ENCODE assay signal across 1 cellular context in the genomic region with DNA sequence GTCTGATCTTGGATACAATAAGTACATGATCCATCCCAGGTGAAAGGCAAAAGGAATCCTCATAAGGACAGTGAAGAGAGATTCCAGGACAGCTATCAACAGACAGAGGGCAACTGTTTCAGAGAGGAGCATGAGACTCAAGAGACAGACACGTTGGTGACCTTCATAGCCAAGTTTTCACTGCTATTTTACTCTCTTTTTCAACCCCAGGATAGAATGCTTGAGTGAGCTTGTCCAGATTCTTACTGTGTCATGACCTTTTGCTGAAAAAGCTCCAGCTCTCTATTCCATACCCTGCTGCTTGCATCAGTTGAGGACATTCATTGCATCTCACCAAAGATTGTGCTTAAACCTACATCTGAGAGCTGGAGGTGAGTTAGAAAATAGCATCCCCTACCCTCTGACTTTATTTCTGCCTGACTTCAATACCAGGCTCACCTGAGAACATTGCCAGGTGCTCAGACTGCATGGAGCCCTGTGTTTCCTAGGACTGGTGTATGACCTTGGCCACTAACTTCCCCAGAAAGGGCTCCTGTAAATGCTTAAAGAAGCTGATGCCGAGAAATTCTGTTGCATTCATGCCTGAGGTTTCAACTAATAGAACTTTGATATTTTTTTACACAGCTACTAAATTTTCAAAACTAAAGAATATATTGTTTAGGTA.
TF ChIP-seq lines count a peak whose summit lies in the region.

No MANE protein-coding gene starts in this region.

TF ChIP-seq in HepG2, 621 proteins besides CTCF, POLR2A, EP300 and RAD21 (continued from another document and continues in another):
- TF ChIP-seq, protein P1, sequence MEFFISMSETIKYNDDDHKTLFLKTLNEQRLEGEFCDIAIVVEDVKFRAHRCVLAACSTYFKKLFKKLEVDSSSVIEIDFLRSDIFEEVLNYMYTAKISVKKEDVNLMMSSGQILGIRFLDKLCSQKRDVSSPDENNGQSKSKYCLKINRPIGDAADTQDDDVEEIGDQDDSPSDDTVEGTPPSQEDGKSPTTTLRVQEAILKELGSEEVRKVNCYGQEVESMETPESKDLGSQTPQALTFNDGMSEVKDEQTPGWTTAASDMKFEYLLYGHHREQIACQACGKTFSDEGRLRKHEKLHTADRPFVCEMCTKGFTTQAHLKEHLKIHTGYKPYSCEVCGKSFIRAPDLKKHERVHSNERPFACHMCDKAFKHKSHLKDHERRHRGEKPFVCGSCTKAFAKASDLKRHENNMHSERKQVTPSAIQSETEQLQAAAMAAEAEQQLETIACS (CRISPR knock-in tag; IDR thresholded peaks at IDR 0.05) = no peak
- TF ChIP-seq SOX13 (IDR thresholded peaks at IDR 0.05) (no peak), SOX13 (CRISPR knock-in tag; conservative IDR thresholded peaks at IDR 0.05 in 1 of 2, IDR thresholded peaks at IDR 0.05 in 1 of 2) (no peak), ZNF296 (CRISPR knock-in tag; conservative IDR thresholded peaks at IDR 0.05) (no peak), GPN1 (CRISPR knock-in tag; IDR thresholded peaks at IDR 0.05; ENCODE audit: borderline replicate concordance) (no peak), KDM5B (CRISPR knock-in tag; IDR thresholded peaks at IDR 0.05; ENCODE audit: borderline replicate concordance) (no peak), TGIF2 (CRISPR knock-in tag; IDR thresholded peaks at IDR 0.05) (0 out of 2 replicates have a peak, but pooled peaks have one; percentile 13), KLF6 (CRISPR knock-in tag; IDR thresholded peaks at IDR 0.05) (no peak), ZNF879 (CRISPR knock-in tag; IDR thresholded peaks at IDR 0.05) (no peak), PTBP1 (IDR thresholded peaks at IDR 0.05; ENCODE audit: low read depth, low read length, poor library complexity, severe bottlenecking) (no peak), PHF21A (CRISPR knock-in tag; IDR thresholded peaks at IDR 0.05) (no peak), PAWR (CRISPR knock-in tag; IDR thresholded peaks at IDR 0.05; ENCODE audit: borderline replicate concordance) (no peak), GABPB1 (CRISPR knock-in tag; IDR thresholded peaks at IDR 0.05) (no peak), ZNF441 (CRISPR knock-in tag; IDR thresholded peaks at IDR 0.05; ENCODE audit: borderline replicate concordance) (no peak), HES4 (CRISPR knock-in tag; IDR thresholded peaks at IDR 0.05; ENCODE audit: borderline replicate concordance) (no peak), ZNF83 (CRISPR knock-in tag; IDR thresholded peaks at IDR 0.05; ENCODE audit: borderline replicate concordance) (no peak), KMT2A (CRISPR knock-in tag; IDR thresholded peaks at IDR 0.05) (no peak), HHEX (CRISPR knock-in tag; IDR thresholded peaks at IDR 0.05) (no peak), ZNF33A (CRISPR knock-in tag; IDR thresholded peaks at IDR 0.05; ENCODE audit: borderline replicate concordance) (no peak), KLF11 (CRISPR knock-in tag; IDR thresholded peaks at IDR 0.05) (no peak), RNF2 (conservative IDR thresholded peaks at IDR 0.05; ENCODE audit: low read depth) (no peak), CEBPB (IDR thresholded peaks at IDR 0.05; ENCODE audit: borderline replicate concordance, low read depth, low read length) (no peak), MEF2D (CRISPR knock-in tag; IDR thresholded peaks at IDR 0.05) (no peak), NCOA1 (CRISPR knock-in tag; IDR thresholded peaks at IDR 0.05) (no peak), SP140L (CRISPR knock-in tag; IDR thresholded peaks at IDR 0.05; ENCODE audit: borderline replicate concordance) (no peak), JARID2 (CRISPR knock-in tag; IDR thresholded peaks at IDR 0.05; ENCODE audit: insufficient replicate concordance) (no peak), ZNF891 (CRISPR knock-in tag; IDR thresholded peaks at IDR 0.05) (no peak), ZNF367 (CRISPR knock-in tag; IDR thresholded peaks at IDR 0.05; ENCODE audit: borderline replicate concordance) (no peak), NFE2 (CRISPR knock-in tag; IDR thresholded peaks at IDR 0.05) (no peak), CCAR2 (optimal IDR thresholded peaks at IDR 0.05; ENCODE audit: low read depth, low read length) (no peak), ZNF264 (CRISPR knock-in tag; IDR thresholded peaks at IDR 0.05) (0 out of 2 replicates have a peak, but pooled peaks have one; percentile 49), BRCA1 (CRISPR knock-in tag; IDR thresholded peaks at IDR 0.05) (no peak), ZSCAN31 (CRISPR knock-in tag; IDR thresholded peaks at IDR 0.05; ENCODE audit: low read depth) (no peak), ZSCAN30 (CRISPR knock-in tag; IDR thresholded peaks at IDR 0.05) (no peak), ZNF317 (CRISPR knock-in tag; IDR thresholded peaks at IDR 0.05) (no peak)
- TF ChIP-seq, protein P2, sequence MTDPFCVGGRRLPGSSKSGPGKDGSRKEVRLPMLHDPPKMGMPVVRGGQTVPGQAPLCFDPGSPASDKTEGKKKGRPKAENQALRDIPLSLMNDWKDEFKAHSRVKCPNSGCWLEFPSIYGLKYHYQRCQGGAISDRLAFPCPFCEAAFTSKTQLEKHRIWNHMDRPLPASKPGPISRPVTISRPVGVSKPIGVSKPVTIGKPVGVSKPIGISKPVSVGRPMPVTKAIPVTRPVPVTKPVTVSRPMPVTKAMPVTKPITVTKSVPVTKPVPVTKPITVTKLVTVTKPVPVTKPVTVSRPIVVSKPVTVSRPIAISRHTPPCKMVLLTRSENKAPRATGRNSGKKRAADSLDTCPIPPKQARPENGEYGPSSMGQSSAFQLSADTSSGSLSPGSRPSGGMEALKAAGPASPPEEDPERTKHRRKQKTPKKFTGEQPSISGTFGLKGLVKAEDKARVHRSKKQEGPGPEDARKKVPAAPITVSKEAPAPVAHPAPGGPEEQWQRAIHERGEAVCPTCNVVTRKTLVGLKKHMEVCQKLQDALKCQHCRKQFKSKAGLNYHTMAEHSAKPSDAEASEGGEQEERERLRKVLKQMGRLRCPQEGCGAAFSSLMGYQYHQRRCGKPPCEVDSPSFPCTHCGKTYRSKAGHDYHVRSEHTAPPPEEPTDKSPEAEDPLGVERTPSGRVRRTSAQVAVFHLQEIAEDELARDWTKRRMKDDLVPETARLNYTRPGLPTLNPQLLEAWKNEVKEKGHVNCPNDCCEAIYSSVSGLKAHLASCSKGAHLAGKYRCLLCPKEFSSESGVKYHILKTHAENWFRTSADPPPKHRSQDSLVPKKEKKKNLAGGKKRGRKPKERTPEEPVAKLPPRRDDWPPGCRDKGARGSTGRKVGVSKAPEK (CRISPR knock-in tag; IDR thresholded peaks at IDR 0.05; ENCODE audit: borderline replicate concordance) = no peak
- TF ChIP-seq, protein P3, sequence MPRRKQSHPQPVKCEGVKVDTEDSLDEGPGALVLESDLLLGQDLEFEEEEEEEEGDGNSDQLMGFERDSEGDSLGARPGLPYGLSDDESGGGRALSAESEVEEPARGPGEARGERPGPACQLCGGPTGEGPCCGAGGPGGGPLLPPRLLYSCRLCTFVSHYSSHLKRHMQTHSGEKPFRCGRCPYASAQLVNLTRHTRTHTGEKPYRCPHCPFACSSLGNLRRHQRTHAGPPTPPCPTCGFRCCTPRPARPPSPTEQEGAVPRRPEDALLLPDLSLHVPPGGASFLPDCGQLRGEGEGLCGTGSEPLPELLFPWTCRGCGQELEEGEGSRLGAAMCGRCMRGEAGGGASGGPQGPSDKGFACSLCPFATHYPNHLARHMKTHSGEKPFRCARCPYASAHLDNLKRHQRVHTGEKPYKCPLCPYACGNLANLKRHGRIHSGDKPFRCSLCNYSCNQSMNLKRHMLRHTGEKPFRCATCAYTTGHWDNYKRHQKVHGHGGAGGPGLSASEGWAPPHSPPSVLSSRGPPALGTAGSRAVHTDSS (CRISPR knock-in tag; conservative IDR thresholded peaks at IDR 0.05) = no peak
- TF ChIP-seq, protein P4, sequence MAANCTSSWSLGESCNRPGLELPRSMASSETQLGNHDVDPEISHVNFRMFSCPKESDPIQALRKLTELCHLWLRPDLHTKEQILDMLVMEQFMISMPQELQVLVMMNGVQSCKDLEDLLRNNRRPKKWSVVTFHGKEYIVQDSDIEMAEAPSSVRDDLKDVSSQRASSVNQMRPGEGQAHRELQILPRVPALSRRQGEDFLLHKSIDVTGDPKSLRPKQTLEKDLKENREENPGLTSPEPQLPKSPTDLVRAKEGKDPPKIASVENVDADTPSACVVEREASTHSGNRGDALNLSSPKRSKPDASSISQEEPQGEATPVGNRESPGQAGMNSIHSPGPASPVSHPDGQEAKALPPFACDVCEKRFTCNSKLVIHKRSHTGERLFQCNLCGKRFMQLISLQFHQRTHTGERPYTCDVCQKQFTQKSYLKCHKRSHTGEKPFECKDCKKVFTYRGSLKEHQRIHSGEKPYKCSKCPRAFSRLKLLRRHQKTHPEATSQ (CRISPR knock-in tag; IDR thresholded peaks at IDR 0.05; ENCODE audit: borderline replicate concordance) = no peak
- TF ChIP-seq, protein P5, sequence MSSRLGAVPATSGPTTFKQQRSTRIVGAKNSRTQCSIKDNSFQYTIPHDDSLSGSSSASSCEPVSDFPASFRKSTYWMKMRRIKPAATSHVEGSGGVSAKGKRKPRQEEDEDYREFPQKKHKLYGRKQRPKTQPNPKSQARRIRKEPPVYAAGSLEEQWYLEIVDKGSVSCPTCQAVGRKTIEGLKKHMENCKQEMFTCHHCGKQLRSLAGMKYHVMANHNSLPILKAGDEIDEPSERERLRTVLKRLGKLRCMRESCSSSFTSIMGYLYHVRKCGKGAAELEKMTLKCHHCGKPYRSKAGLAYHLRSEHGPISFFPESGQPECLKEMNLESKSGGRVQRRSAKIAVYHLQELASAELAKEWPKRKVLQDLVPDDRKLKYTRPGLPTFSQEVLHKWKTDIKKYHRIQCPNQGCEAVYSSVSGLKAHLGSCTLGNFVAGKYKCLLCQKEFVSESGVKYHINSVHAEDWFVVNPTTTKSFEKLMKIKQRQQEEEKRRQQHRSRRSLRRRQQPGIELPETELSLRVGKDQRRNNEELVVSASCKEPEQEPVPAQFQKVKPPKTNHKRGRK (CRISPR knock-in tag; IDR thresholded peaks at IDR 0.05) = no peak
- TF ChIP-seq, protein P6, sequence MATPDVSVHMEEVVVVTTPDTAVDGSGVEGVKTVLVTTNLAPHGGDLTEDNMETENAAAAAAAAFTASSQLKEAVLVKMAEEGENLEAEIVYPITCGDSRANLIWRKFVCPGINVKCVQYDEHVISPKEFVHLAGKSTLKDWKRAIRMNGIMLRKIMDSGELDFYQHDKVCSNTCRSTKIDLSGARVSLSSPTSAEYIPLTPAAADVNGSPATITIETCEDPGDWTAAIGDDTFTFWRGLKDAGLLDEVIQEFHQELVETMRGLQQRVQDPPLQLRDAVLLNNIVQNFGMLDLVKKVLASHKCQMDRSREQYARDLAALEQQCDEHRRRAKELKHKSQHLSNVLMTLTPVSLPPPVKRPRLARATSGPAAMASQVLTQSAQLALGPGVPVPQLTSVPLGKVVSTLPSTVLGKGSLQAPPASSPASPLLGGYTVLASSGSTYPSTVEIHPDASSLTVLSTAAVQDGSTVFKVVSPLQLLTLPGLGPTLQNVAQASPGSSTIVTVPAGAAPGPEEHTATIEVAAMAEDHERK (CRISPR knock-in tag; IDR thresholded peaks at IDR 0.05; ENCODE audit: low read depth) = no peak
- TF ChIP-seq, protein P7, sequence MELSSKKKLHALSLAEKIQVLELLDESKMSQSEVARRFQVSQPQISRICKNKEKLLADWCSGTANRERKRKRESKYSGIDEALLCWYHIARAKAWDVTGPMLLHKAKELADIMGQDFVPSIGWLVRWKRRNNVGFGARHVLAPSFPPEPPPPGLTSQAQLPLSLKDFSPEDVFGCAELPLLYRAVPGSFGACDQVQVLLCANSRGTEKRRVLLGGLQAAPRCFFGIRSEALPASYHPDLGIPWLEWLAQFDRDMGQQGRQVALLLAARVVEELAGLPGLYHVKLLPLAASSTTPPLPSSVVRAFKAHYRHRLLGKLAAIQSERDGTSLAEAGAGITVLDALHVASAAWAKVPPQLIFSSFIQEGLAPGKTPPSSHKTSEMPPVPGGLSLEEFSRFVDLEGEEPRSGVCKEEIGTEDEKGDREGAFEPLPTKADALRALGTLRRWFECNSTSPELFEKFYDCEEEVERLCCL (CRISPR knock-in tag; IDR thresholded peaks at IDR 0.05; ENCODE audit: borderline replicate concordance) = no peak
- TF ChIP-seq, protein P8, sequence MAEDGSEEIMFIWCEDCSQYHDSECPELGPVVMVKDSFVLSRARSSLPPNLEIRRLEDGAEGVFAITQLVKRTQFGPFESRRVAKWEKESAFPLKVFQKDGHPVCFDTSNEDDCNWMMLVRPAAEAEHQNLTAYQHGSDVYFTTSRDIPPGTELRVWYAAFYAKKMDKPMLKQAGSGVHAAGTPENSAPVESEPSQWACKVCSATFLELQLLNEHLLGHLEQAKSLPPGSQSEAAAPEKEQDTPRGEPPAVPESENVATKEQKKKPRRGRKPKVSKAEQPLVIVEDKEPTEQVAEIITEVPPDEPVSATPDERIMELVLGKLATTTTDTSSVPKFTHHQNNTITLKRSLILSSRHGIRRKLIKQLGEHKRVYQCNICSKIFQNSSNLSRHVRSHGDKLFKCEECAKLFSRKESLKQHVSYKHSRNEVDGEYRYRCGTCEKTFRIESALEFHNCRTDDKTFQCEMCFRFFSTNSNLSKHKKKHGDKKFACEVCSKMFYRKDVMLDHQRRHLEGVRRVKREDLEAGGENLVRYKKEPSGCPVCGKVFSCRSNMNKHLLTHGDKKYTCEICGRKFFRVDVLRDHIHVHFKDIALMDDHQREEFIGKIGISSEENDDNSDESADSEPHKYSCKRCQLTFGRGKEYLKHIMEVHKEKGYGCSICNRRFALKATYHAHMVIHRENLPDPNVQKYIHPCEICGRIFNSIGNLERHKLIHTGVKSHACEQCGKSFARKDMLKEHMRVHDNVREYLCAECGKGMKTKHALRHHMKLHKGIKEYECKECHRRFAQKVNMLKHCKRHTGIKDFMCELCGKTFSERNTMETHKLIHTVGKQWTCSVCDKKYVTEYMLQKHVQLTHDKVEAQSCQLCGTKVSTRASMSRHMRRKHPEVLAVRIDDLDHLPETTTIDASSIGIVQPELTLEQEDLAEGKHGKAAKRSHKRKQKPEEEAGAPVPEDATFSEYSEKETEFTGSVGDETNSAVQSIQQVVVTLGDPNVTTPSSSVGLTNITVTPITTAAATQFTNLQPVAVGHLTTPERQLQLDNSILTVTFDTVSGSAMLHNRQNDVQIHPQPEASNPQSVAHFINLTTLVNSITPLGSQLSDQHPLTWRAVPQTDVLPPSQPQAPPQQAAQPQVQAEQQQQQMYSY (CRISPR knock-in tag; IDR thresholded peaks at IDR 0.05) = no peak
- TF ChIP-seq, protein P9, sequence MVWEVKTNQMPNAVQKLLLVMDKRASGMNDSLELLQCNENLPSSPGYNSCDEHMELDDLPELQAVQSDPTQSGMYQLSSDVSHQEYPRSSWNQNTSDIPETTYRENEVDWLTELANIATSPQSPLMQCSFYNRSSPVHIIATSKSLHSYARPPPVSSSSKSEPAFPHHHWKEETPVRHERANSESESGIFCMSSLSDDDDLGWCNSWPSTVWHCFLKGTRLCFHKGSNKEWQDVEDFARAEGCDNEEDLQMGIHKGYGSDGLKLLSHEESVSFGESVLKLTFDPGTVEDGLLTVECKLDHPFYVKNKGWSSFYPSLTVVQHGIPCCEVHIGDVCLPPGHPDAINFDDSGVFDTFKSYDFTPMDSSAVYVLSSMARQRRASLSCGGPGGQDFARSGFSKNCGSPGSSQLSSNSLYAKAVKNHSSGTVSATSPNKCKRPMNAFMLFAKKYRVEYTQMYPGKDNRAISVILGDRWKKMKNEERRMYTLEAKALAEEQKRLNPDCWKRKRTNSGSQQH (CRISPR knock-in tag; IDR thresholded peaks at IDR 0.05; ENCODE audit: low read depth) = no peak
- TF ChIP-seq, protein P10, sequence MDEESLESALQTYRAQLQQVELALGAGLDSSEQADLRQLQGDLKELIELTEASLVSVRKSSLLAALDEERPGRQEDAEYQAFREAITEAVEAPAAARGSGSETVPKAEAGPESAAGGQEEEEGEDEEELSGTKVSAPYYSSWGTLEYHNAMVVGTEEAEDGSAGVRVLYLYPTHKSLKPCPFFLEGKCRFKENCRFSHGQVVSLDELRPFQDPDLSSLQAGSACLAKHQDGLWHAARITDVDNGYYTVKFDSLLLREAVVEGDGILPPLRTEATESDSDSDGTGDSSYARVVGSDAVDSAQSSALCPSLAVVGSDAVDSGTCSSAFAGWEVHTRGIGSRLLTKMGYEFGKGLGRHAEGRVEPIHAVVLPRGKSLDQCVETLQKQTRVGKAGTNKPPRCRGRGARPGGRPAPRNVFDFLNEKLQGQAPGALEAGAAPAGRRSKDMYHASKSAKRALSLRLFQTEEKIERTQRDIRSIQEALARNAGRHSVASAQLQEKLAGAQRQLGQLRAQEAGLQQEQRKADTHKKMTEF (CRISPR knock-in tag; IDR thresholded peaks at IDR 0.05) = no peak
